ENCODE assay signal across 10 cellular contexts in genomic region chr3:107884028-107884427, GRCh38.
"Had no signal": no experiment of that assay in that cellular context is flagged by ENCODE, and none has a peak within 500 bp of the region (broad histone marks: within the 10 kb centered on the region; RNA-seq: fewer than 3 reads in every experiment).

No MANE protein-coding gene starts in this region.

- FAIRE-seq: HTR-8/SVneo had no signal

- H3K9ac ChIP-seq: GM23248, KMS-11 had no signal

- DNase-seq: GOT3, H7, HFFc6, Karpas-422, KBM-7 had no signal

- H3K4me1 ChIP-seq: HAP-1 had no signal

- H3K4me3 ChIP-seq: GM23248, HAP-1 had no signal

- H3K27ac ChIP-seq: GM23248, KMS-11 had no signal

- H3K4me2 ChIP-seq: KMS-11 had no signal

- H3K36me3 ChIP-seq: HAP-1 had no signal

- H3K9me3 ChIP-seq: HAP-1 had no signal

- ATAC-seq: HCT116 had no signal
